In the genomic region with DNA sequence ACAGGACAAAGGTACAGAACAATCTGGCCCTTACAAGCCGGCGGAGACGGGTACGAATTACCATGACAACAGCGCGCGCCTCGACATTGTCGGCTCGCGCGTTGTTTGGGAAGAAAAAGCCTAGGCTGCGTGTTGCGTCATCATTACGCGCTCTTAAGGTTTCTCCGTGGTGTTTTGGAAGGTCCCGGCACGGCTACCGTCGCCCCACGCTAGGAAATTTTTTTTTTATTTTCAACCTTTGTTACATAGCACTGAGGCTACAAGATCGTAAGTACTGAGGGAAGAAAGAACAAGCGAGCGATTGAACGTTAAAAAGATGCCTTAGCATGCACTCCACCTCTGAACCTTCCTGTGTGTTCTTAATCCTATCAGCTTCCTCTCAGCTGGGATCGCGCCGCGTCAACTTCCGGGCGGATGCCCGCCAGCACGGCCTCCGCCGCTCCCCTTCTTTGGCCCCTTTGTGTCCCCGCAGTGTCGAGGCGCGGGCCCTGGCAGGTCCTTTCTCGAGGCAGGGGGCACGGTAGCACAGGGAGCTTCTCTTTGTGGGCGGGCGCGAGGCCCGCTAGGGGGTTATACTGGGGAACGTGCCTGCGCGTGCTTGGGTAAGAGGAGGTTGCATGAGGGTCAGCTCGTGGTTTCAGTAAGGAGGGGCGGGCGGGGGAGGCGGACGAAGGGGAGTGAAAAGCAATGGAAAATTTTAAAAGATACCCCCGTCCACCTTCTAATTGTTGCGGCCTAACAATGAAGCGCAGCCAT, we compare ENCODE assay signal across 8 cellular contexts. TPM values are rescaled to one million over a fixed set of nuclear protein-coding genes. Genes with fewer than 3 reads are reported as not detected.
DNase-seq lines count a peak whose midpoint lies in the region; ATAC-seq lines count a peak whose summit lies in the region.

A gene with protein sequence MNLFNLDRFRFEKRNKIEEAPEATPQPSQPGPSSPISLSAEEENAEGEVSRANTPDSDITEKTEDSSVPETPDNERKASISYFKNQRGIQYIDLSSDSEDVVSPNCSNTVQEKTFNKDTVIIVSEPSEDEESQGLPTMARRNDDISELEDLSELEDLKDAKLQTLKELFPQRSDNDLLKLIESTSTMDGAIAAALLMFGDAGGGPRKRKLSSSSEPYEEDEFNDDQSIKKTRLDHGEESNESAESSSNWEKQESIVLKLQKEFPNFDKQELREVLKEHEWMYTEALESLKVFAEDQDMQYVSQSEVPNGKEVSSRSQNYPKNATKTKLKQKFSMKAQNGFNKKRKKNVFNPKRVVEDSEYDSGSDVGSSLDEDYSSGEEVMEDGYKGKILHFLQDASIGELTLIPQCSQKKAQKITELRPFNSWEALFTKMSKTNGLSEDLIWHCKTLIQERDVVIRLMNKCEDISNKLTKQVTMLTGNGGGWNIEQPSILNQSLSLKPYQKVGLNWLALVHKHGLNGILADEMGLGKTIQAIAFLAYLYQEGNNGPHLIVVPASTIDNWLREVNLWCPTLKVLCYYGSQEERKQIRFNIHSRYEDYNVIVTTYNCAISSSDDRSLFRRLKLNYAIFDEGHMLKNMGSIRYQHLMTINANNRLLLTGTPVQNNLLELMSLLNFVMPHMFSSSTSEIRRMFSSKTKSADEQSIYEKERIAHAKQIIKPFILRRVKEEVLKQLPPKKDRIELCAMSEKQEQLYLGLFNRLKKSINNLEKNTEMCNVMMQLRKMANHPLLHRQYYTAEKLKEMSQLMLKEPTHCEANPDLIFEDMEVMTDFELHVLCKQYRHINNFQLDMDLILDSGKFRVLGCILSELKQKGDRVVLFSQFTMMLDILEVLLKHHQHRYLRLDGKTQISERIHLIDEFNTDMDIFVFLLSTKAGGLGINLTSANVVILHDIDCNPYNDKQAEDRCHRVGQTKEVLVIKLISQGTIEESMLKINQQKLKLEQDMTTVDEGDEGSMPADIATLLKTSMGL (plus strand): TSS at position 397 of the 756 bp plus-strand sequence. CDS start 530 bp downstream, outside the sequence.

- H3K27me3 ChIP-seq in CD8-positive, alpha-beta memory T cell (ENCODE audit: insufficient read depth, low read length, poor library complexity, severe bottlenecking): no peaks in the 10 kb centered on the region

- H3K27ac Mint-ChIP-seq in CD8-positive, alpha-beta memory T cell: peak within 1 kb of the TSS; percentile 97 to 100 (median 99)
- peak within 1 kb of the TSS; percentile 97 to 99 for H3K27ac Mint-ChIP-seq in effector memory CD8-positive, alpha-beta T cell

- peaks cover 40 to 54% (median 50%) of the 10 kb centered on the region in 3 donors for H3K4me1 Mint-ChIP-seq in CD8-positive, alpha-beta memory T cell
- peaks cover 14 to 28% of the 10 kb centered on the region in 2 donors for H3K4me1 Mint-ChIP-seq in effector memory CD8-positive, alpha-beta T cell (ENCODE audit: low read depth in 2 of 2)

- H3K36me3 ChIP-seq in CD8-positive, alpha-beta memory T cell (ENCODE audit: insufficient read depth, low read length): peaks cover 4% of the 10 kb centered on the region

- H3K9me3 Mint-ChIP-seq in CD8-positive, alpha-beta memory T cell: peaks cover 0 to 4% (median 2%) of the 10 kb centered on the region in 5 donors
- no peaks in the 10 kb centered on the region for H3K9me3 Mint-ChIP-seq in effector memory CD8-positive, alpha-beta T cell

- peaks cover 19% of the 10 kb centered on the region for H3K4me1 ChIP-seq in CD8-positive, alpha-beta memory T cell (ENCODE audit: insufficient read depth, low read length)

- POLR2A ChIA-PET in CD8-positive, alpha-beta memory T cell (lab: Charles Lee): interaction anchor here (0.6 kb wide), 1 partner anchor 81 kb away, joined by 5 read pairs; no protein-coding TSS in a partner anchor

- peak; percentile 96 for ATAC-seq in GM19468 (IDR thresholded peaks at IDR 0.05; ENCODE audit: extremely low read depth, unreplicated experiment)
- ATAC-seq in effector memory CD8-positive, alpha-beta T cell (replicated peaks): peak; percentile 84

- DNase-seq in CD8-positive, alpha-beta memory T cell: peak; percentile 73 to 91 (median 89)
- peak; percentile 88 for DNase-seq in HS-5 (ENCODE audit: low read depth)
- peak; percentile 26 for DNase-seq in NK-92 treated with Interleukin-12 subunit alpha and Interleukin-12 subunit beta, amount 100 ng/mL, for 24 hours (lab: John Stamatoyannopoulos, UW)
- peak; percentile 92 for DNase-seq in activated CD8-positive, alpha-beta memory T cell treated with anti-CD3 and anti-CD28 coated beads for 24 hours
- peak; percentile 86 to 89 (median 86) for DNase-seq in effector memory CD8-positive, alpha-beta T cell
- DNase-seq in medulla oblongata (ENCODE audit: extremely low spot score): peak; percentile 93
- peak; percentile 79 for DNase-seq in stimulated activated CD8-positive, alpha-beta memory T cell treated with anti-CD3 and anti-CD28 coated beads, Interleukin-12 subunit alpha, Interleukin-12 subunit beta, amount 100 ng/mL, for 1 hour (ENCODE audit: low read depth)

- H3K36me3 Mint-ChIP-seq in CD8-positive, alpha-beta memory T cell: peaks cover 0 to 37% (median 11%) of the 10 kb centered on the region in 3 donors
- H3K36me3 Mint-ChIP-seq in effector memory CD8-positive, alpha-beta T cell (ENCODE audit: insufficient read depth): peaks cover 42% of the 10 kb centered on the region

- H3K27ac ChIP-seq in CD8-positive, alpha-beta memory T cell (ENCODE audit: low read depth, low read length): peak within 1 kb of the TSS; percentile 90

- H3K4me3 Mint-ChIP-seq in CD8-positive, alpha-beta memory T cell: peak within 1 kb of the TSS; percentile 89 to 99 (median 97)
- H3K4me3 Mint-ChIP-seq in effector memory CD8-positive, alpha-beta T cell: peak within 1 kb of the TSS; percentile 89 to 97

- no peaks in the 10 kb centered on the region for H3K9me3 ChIP-seq in CD8-positive, alpha-beta memory T cell (ENCODE audit: low read length)

- H3K4me3 ChIP-seq in CD8-positive, alpha-beta memory T cell (ENCODE audit: low read length): peak within 1 kb of the TSS; percentile 75

- CTCF ChIA-PET in CD8-positive, alpha-beta memory T cell (lab: Charles Lee): no interaction called here

- peaks cover 2 to 17% of the 10 kb centered on the region in 2 donors for H3K27me3 Mint-ChIP-seq in CD8-positive, alpha-beta memory T cell
- peaks cover 7 to 8% of the 10 kb centered on the region in 2 donors for H3K27me3 Mint-ChIP-seq in effector memory CD8-positive, alpha-beta T cell

RNA-seq across cellular contexts. Expression of the gene that starts here (rescaled TPM):
- 10 to 100 TPM; 37.2 TPM for total RNA-seq in CD8-positive, alpha-beta memory T cell
- 11.3 TPM for polyA plus RNA-seq in CD8-positive, alpha-beta memory T cell

Comparison
In these comparisons a context has a peak if more than half of its experiments do, and no peak if none do; other contexts are left out.
1. Peak in every context shown above with its lines: DNase-seq, ATAC-seq, H3K4me3 ChIP-seq and H3K27ac ChIP-seq.
2. DNase-seq: peak in every context shown above with its lines; median percentile 93 in medulla oblongata; 92 in activated CD8-positive, alpha-beta memory T cell treated with anti-CD3 and anti-CD28 coated beads for 24 hours; 89 in CD8-positive, alpha-beta memory T cell; 88 in HS-5; 86 in effector memory CD8-positive, alpha-beta T cell; 79 in stimulated activated CD8-positive, alpha-beta memory T cell treated with anti-CD3 and anti-CD28 coated beads, Interleukin-12 subunit alpha, Interleukin-12 subunit beta, amount 100 ng/mL, for 1 hour; 26 in NK-92 treated with Interleukin-12 subunit alpha and Interleukin-12 subunit beta, amount 100 ng/mL, for 24 hours.